In genomic region chr3:47722859-47723258, GRCh38 we compare ENCODE assay signal across 17 cellular contexts.
"Had no signal": no experiment of that assay in that cellular context is flagged by ENCODE, and none has a peak within 500 bp of the region (broad histone marks: within the 10 kb centered on the region; RNA-seq: fewer than 3 reads in every experiment).

No MANE protein-coding gene starts in this region.

- H3K4me1 ChIP-seq: gastrocnemius medialis, pancreas, thyroid gland, uterus had no signal

- H3K9me3 Mint-ChIP-seq: neural crest cell had no signal

- H3K27me3 ChIP-seq: cardiac muscle cell, gastrocnemius medialis, hepatocyte, pancreas, thyroid gland, uterus had no signal

- H2AFZ ChIP-seq: hepatocyte had no signal

- H3K4me3 Mint-ChIP-seq: activated CD8-positive, alpha-beta memory T cell treated with anti-CD3 and anti-CD28 coated beads, Interleukin-2, amount 10 ng/mL, durations not matched to agents 7 days and 5 days; neural crest cell had no signal

- DNase-seq: activated CD4-positive, alpha-beta T cell treated with anti-CD3 and anti-CD28 coated beads, Interleukin-2, amount 50 U/mL, for 48 hours; activated CD8-positive, alpha-beta memory T cell treated with anti-CD3 and anti-CD28 coated beads, Interleukin-2, amount 10 ng/mL, durations not matched to agents 7 days and 5 days; activated gamma-delta T cell treated with Interleukin-2 at 50 U/mL for 16 hours; activated T-cell treated with anti-CD3 and anti-CD28 coated beads, Interleukin-2, amount 50 U/mL, for 48 hours; gastrocnemius medialis; kidney; mesendoderm; pancreas; T-helper 1 cell; thyroid gland; uterus had no signal

- ATAC-seq: activated CD4-positive, CD25-positive, alpha-beta regulatory T cell treated with anti-CD3 and anti-CD28 coated beads, Interleukin-2, amount 50 U/mL, for 24 hours; activated CD8-positive, alpha-beta memory T cell treated with anti-CD3 and anti-CD28 coated beads, Interleukin-2, amount 10 ng/mL, durations not matched to agents 7 days and 5 days; gastrocnemius medialis; pancreas had no signal

- H3K9me3 ChIP-seq: gastrocnemius medialis, pancreas, thyroid gland, uterus had no signal

- FAIRE-seq: astrocyte, colon, kidney, pancreas had no signal

- H3K4me1 Mint-ChIP-seq: neural crest cell had no signal

- H3K4me3 ChIP-seq: cardiac muscle cell, gastrocnemius medialis, hepatocyte, pancreas, thyroid gland, uterus had no signal

- H3K4me2 ChIP-seq: hepatocyte had no signal

- H3K36me3 ChIP-seq: uterus had no signal

- H3K27ac ChIP-seq: cardiac muscle cell, gastrocnemius medialis, hepatocyte, pancreas, thyroid gland, uterus had no signal

- H3K27ac Mint-ChIP-seq: activated CD8-positive, alpha-beta memory T cell treated with anti-CD3 and anti-CD28 coated beads, Interleukin-2, amount 10 ng/mL, durations not matched to agents 7 days and 5 days had no signal

- H3K27me3 Mint-ChIP-seq: activated CD8-positive, alpha-beta memory T cell treated with anti-CD3 and anti-CD28 coated beads, Interleukin-2, amount 10 ng/mL, durations not matched to agents 7 days and 5 days had no signal
